In genomic region chr1:40766560-40766959, GRCh38 we compare ENCODE assay signal across 18 cellular contexts. TPM values are rescaled to one million over a fixed set of nuclear protein-coding genes. Genes with fewer than 3 reads are reported as not detected.
DNase-seq lines count a peak whose midpoint lies in the region; ATAC-seq lines count a peak whose summit lies in the region.
"Had no signal": no experiment of that assay in that cellular context is flagged by ENCODE, and none has a peak within 500 bp of the region (broad histone marks: within the 10 kb centered on the region; RNA-seq: fewer than 3 reads in every experiment).

No MANE protein-coding gene starts in this region.

- H3K4me3 Mint-ChIP-seq in activated T-helper 2 cell treated with anti-CD3 and anti-CD28 coated beads, Interferon-gamma antibody, Interleukin-2, Interleukin-4, amounts not matched to agents 10 μg/mL and 5 μg/mL and 100 μg/mL, durations not matched to agents 14 hours and 24 hours and 36 hours (ENCODE audit: low read depth), result no peak overlapping the region
- H3K4me3 Mint-ChIP-seq: H9, IgD-negative memory B cell had no signal

- H3K27ac Mint-ChIP-seq in activated naive CD4-positive, alpha-beta T cell treated with anti-CD3 and anti-CD28 coated beads, Interleukin-2, amount 50 U/mL, for 72 hours, result peak overlapping the region; percentile 16 to 50
- peak overlapping the region; percentile 42 for H3K27ac Mint-ChIP-seq in activated T-helper 2 cell treated with anti-CD3 and anti-CD28 coated beads, Interferon-gamma antibody, Interleukin-2, Interleukin-4, amounts not matched to agents 10 μg/mL and 5 μg/mL and 100 μg/mL, durations not matched to agents 14 hours and 24 hours and 36 hours
- H3K27ac Mint-ChIP-seq: H9, IgD-negative memory B cell had no signal

- intact Hi-C loops in activated T-helper 2 cell treated with anti-CD3 and anti-CD28 coated beads, Interferon-gamma antibody, Interleukin-2, Interleukin-4, amounts not matched to agents 10 μg/mL and 5 μg/mL and 100 μg/mL, durations not matched to agents 14 hours and 24 hours and 36 hours (cut with micrococcal nuclease), result loop anchor here (10.0 kb wide), 1 partner anchor 152 kb away; no protein-coding TSS in a partner anchor

- peaks cover 14 to 25% of the 10 kb centered on the region in 2 donors for H3K36me3 Mint-ChIP-seq in activated naive CD4-positive, alpha-beta T cell treated with anti-CD3 and anti-CD28 coated beads, Interleukin-2, amount 50 U/mL, for 72 hours
- H3K36me3 Mint-ChIP-seq in activated T-helper 2 cell treated with anti-CD3 and anti-CD28 coated beads, Interferon-gamma antibody, Interleukin-2, Interleukin-4, amounts not matched to agents 10 μg/mL and 5 μg/mL and 100 μg/mL, durations not matched to agents 14 hours and 24 hours and 36 hours (ENCODE audit: low read depth), result peaks cover 88% of the 10 kb centered on the region

- no peak for DNase-seq in activated naive CD4-positive, alpha-beta T cell treated with anti-CD3 and anti-CD28 coated beads, Interleukin-2, amount 50 U/mL, for 72 hours (ENCODE audit: low spot score in 2 of 2)
- no peak for DNase-seq in activated naive CD4-positive, alpha-beta T cell (lab: John Stamatoyannopoulos, UW)
- DNase-seq in activated T-helper 2 cell treated with anti-CD3 and anti-CD28 coated beads, Interferon-gamma antibody, Interleukin-2, Interleukin-4, amounts not matched to agents 10 μg/mL and 5 μg/mL and 100 μg/mL, durations not matched to agents 14 hours and 24 hours and 36 hours (ENCODE audit: low spot score), result no peak
- DNase-seq in myocyte (ENCODE audit: low read depth) (peak; percentile 27), cortex of kidney (lab: John Stamatoyannopoulos, UW) (no peak), COR-L47 (lab: John Stamatoyannopoulos, UW) (no peak)
- DNase-seq: ACHN, C1 segment of cervical spinal cord, H9, Kasumi-1, MG63, NCI-H1092, NCI-H1436 treated with DMSO at 0.1 percent for 48 hours, NCI-H2029, NCI-H446 treated with DMSO at 0.1 percent for 48 hours had no signal

- no peaks in the 10 kb centered on the region for H3K27me3 Mint-ChIP-seq in activated T-helper 2 cell treated with anti-CD3 and anti-CD28 coated beads, Interferon-gamma antibody, Interleukin-2, Interleukin-4, amounts not matched to agents 10 μg/mL and 5 μg/mL and 100 μg/mL, durations not matched to agents 14 hours and 24 hours and 36 hours (ENCODE audit: low read depth)
- H3K27me3 Mint-ChIP-seq: IgD-negative memory B cell had no signal

- peaks cover 40% of the 10 kb centered on the region for H3K4me1 Mint-ChIP-seq in activated T-helper 2 cell treated with anti-CD3 and anti-CD28 coated beads, Interferon-gamma antibody, Interleukin-2, Interleukin-4, amounts not matched to agents 10 μg/mL and 5 μg/mL and 100 μg/mL, durations not matched to agents 14 hours and 24 hours and 36 hours (ENCODE audit: low read depth)

- no peaks in the 10 kb centered on the region for H3K9me3 Mint-ChIP-seq in activated naive CD4-positive, alpha-beta T cell treated with anti-CD3 and anti-CD28 coated beads, Interleukin-2, amount 50 U/mL, for 72 hours
- H3K9me3 Mint-ChIP-seq in activated T-helper 2 cell treated with anti-CD3 and anti-CD28 coated beads, Interferon-gamma antibody, Interleukin-2, Interleukin-4, amounts not matched to agents 10 μg/mL and 5 μg/mL and 100 μg/mL, durations not matched to agents 14 hours and 24 hours and 36 hours, result no peaks in the 10 kb centered on the region
- H3K9me3 Mint-ChIP-seq: H9, IgD-negative memory B cell had no signal

- ATAC-seq in activated naive CD4-positive, alpha-beta T cell treated with anti-CD3 and anti-CD28 coated beads, Interleukin-2, amount 50 U/mL, for 72 hours, result no peak
- no peak for ATAC-seq in GM19455 (IDR thresholded peaks at IDR 0.05; ENCODE audit: unreplicated experiment)
- ATAC-seq: Right ventricle myocardium inferior had no signal

RNA-seq across cellular contexts. Expression of gene KCNQ4, which starts 17.0 kb away (rescaled TPM):
- total RNA-seq in activated naive CD4-positive, alpha-beta T cell treated with anti-CD3 and anti-CD28 coated beads, Interleukin-2, amount 50 U/mL, for 72 hours, result 1 to 10 TPM in 1 of 2 donors, under 1 TPM in 1; 0.73 to 1.5 TPM
- 0.57 and 0.78 TPM in 2 replicates for total RNA-seq in activated T-helper 2 cell treated with anti-CD3 and anti-CD28 coated beads, Interferon-gamma antibody, Interleukin-2, Interleukin-4, amounts not matched to agents 10 μg/mL and 5 μg/mL and 100 μg/mL, durations not matched to agents 14 hours and 24 hours and 36 hours
- total RNA-seq in myocyte, result 79.4 and 152 TPM in 2 replicates
- 21.5 TPM for polyA plus RNA-seq in myocyte (2012)
- polyA plus RNA-seq: IgD-negative memory B cell had no signal

Comparison
In these comparisons a context has a peak if more than half of its experiments do, and no peak if none do; other contexts are left out.
1. RNA of gene KCNQ4, which starts 17.0 kb away (total RNA-seq): 79.4 to 152 TPM in myocyte; 0.73 to 1.5 TPM in activated naive CD4-positive, alpha-beta T cell treated with anti-CD3 and anti-CD28 coated beads, Interleukin-2, amount 50 U/mL, for 72 hours and 0.57 to 0.78 TPM in activated T-helper 2 cell treated with anti-CD3 and anti-CD28 coated beads, Interferon-gamma antibody, Interleukin-2, Interleukin-4, amounts not matched to agents 10 μg/mL and 5 μg/mL and 100 μg/mL, durations not matched to agents 14 hours and 24 hours and 36 hours; every median in the first group is over 10 times any median in the second.